Comparison of ENCODE assay signal across 14 cellular contexts in the genomic region with DNA sequence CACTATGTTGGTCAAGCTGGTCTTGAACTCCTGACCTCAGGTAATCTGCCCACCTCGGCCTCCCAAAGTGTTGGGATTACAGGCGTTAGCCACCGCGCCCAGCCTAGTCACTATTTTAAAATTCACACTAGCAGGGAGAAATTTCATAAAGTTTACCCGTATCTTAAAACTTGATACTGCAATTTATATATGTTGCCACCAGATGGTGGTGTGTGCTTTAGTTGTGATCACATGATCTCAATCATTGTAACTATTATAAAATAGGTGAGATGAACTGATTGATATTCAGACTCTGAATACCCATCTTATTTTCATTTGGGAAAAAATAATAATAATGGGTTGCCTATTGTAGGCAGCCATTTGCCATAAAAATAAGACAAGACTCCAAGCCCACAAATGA. TPM values are rescaled to one million over a fixed set of nuclear protein-coding genes. Genes with fewer than 3 reads are reported as not detected.
DNase-seq lines count a peak whose midpoint lies in the region; ATAC-seq and TF ChIP-seq lines count a peak whose summit lies in the region.
"Had no signal": no experiment of that assay in that cellular context is flagged by ENCODE, and none has a peak within 500 bp of the region (broad histone marks: within the 10 kb centered on the region; RNA-seq: fewer than 3 reads in every experiment).

No MANE protein-coding gene starts in this region.

- no peak for ATAC-seq in GM19035 (IDR thresholded peaks at IDR 0.05; ENCODE audit: unreplicated experiment)
- ATAC-seq in GM18520 (IDR thresholded peaks at IDR 0.05; ENCODE audit: unreplicated experiment): no peak
- no peak for ATAC-seq in HG03135 (IDR thresholded peaks at IDR 0.05; ENCODE audit: unreplicated experiment)
- ATAC-seq: activated T-cell treated with anti-CD3 and anti-CD28 coated beads, Interleukin-2, amount 50 U/mL, for 4 hours had no signal

- in situ Hi-C loops in SK-MEL-5 (cut with HindIII; ENCODE audit: low pct_unique_long_range_greater_than_20kb, low sequenced_read_pairs): no loop called here

- H3K4me3 ChIP-seq in AG10803 (ENCODE audit: low read length): no peak overlapping the region
- H3K4me3 ChIP-seq: esophagus squamous epithelium, HAP-1, vagina had no signal

- DNase-seq in AG10803 (ENCODE audit: low read depth) (no peak), HT-29 (ENCODE audit: low spot score) (peak; percentile 36), SK-MEL-5 (ENCODE audit: low read depth, low spot score) (peak; percentile 6), iPS-NIHi7 (ENCODE audit: extremely low spot score) (peak; percentile 19), occipital lobe (lab: John Stamatoyannopoulos, UW) (no peak)
- DNase-seq: activated T-cell treated with anti-CD3 and anti-CD28 coated beads, Interleukin-2, amount 50 U/mL, for 4 hours; esophagus squamous epithelium; NCI-H2107; stimulated activated CD8-positive, alpha-beta memory T cell treated with anti-CD3 and anti-CD28 coated beads, Interleukin-4, amount 100 ng/mL, for 48 hours had no signal

- TF ChIP-seq CTCF in AG10803 (conservative IDR thresholded peaks at IDR 0.05; ENCODE audit: low read length): peak; percentile 17; the same call in 1 of the 2 replicates

RNA-seq across cellular contexts. Expression of gene TENM2, which starts 17.8 kb away (rescaled TPM):
- not detected in 2 replicates for total RNA-seq in HT-29 (2014; rRNA removed; shearing (Covaris generic))
- total RNA-seq in SK-MEL-5 (2014; rRNA removed; shearing (Covaris generic)): 0.05 and 0.16 TPM in 2 replicates
- 0.11 and 0.16 TPM in 2 replicates for polyA plus RNA-seq in SK-MEL-5 (2015; cell fraction: cytosol; rRNA removed)
- not detected in 2 replicates for polyA plus RNA-seq in SK-MEL-5 (2015; cell fraction: nucleus; rRNA removed)
- total RNA-seq in occipital lobe: 37.9 TPM

Comparison
In these comparisons a context has a peak if more than half of its experiments do, and no peak if none do; other contexts are left out.
1. DNase-seq: peak in HT-29 (single experiment), SK-MEL-5 (single experiment) and iPS-NIHi7 (single experiment); none in AG10803 (single experiment) and occipital lobe (single experiment).
2. RNA of gene TENM2, which starts 17.8 kb away (total RNA-seq): 37.9 TPM in occipital lobe (single experiment); 0.05 to 0.16 TPM in SK-MEL-5 and not detected in HT-29; every median in the first group is over 10 times any median in the second.